ENCODE assay signal across 7 cellular contexts in genomic region chr1:206281912-206282657, GRCh38.
A peak's percentile ranks its signal among the peaks of the same experiment; 100 is the strongest.
DNase-seq lines count a peak whose midpoint lies in the region; ATAC-seq and TF ChIP-seq lines count a peak whose summit lies in the region.
"Not testable (repeated sequence)": the region's sequence is repeated elsewhere in the genome, so short reads cannot be mapped to it uniquely, and the experiment has no call there.

No MANE protein-coding gene starts in this region.

- H3K4me1 ChIP-seq in body of pancreas: not testable (repeated sequence)

- WGBS in body of pancreas, 2 donors: no CpG with 5 or more reads among the region's 2 CpGs

- not testable (repeated sequence) for TF ChIP-seq CTCF in body of pancreas (IDR thresholded peaks at IDR 0.05)

- not testable (repeated sequence) for H3K36me3 Mint-ChIP-seq in memory B cell

- not testable (repeated sequence) for H3K27me3 ChIP-seq in body of pancreas

- H3K27ac ChIP-seq in body of pancreas: not testable (repeated sequence)

- not testable (repeated sequence) for H3K4me3 ChIP-seq in body of pancreas

- H3K36me3 ChIP-seq in body of pancreas (replicated peaks in 1 of 2; ENCODE audit: insufficient read depth in 1 of 2, low read depth in 2 of 2): not testable (repeated sequence)

- not testable (repeated sequence) for H3K27me3 Mint-ChIP-seq in memory B cell

- peak; percentile 71 for ATAC-seq in GM18868 (IDR thresholded peaks at IDR 0.05; ENCODE audit: unreplicated experiment)
- peak; percentile 76 for ATAC-seq in GM21528 (IDR thresholded peaks at IDR 0.05; ENCODE audit: low FRiP score, unreplicated experiment)
- ATAC-seq in HG02798 (IDR thresholded peaks at IDR 0.05; ENCODE audit: poor library complexity, unreplicated experiment): peak; percentile 68
- peak; percentile 70 for ATAC-seq in HG03196 (IDR thresholded peaks at IDR 0.05; ENCODE audit: unreplicated experiment)
- peak; percentile 92 for ATAC-seq in SK-N-SH treated with all-trans-retinoic acid at 6 μM for 48 hours
- ATAC-seq in body of pancreas: peak; percentile 33
- peak; percentile 57 for ATAC-seq in memory B cell (ENCODE audit: low read depth)

- not testable (repeated sequence) for H3K9me3 Mint-ChIP-seq in memory B cell

- TF ChIP-seq POLR2A in body of pancreas (IDR thresholded peaks at IDR 0.05): not testable (repeated sequence)

- not testable (repeated sequence) for H3K27ac Mint-ChIP-seq in memory B cell

- not testable (repeated sequence) for H3K4me3 Mint-ChIP-seq in memory B cell

- not testable (repeated sequence) for DNase-seq in body of pancreas; memory B cell (ENCODE audit: low spot score in 2 of 2)

- intact Hi-C loops in body of pancreas (cut with DNase I): not testable (repeated sequence)

- H3K4me1 Mint-ChIP-seq in memory B cell: not testable (repeated sequence)

- not testable (repeated sequence) for H3K9me3 ChIP-seq in body of pancreas

Comparison
In these comparisons a context has a peak if more than half of its experiments do, and no peak if none do; other contexts are left out.
1. ATAC-seq: peak in every context shown above with its lines; median percentile 92 in SK-N-SH treated with all-trans-retinoic acid at 6 μM for 48 hours; 76 in GM21528; 71 in GM18868; 70 in HG03196; 68 in HG02798; 57 in memory B cell; 33 in body of pancreas.